In genomic region chr2:26792720-26793119, GRCh38 we compare ENCODE assay signal across 19 cellular contexts. TPM values are rescaled to one million over a fixed set of nuclear protein-coding genes. Genes with fewer than 3 reads are reported as not detected.
"Had no signal": no experiment of that assay in that cellular context is flagged by ENCODE, and none has a peak within 500 bp of the region (broad histone marks: within the 10 kb centered on the region; RNA-seq: fewer than 3 reads in every experiment).

No MANE protein-coding gene starts in this region.

- H3K36me3 ChIP-seq: colonic mucosa, gastroesophageal sphincter, pancreas, thoracic aorta, upper lobe of right lung had no signal

- H3K27me3 Mint-ChIP-seq: activated CD4-positive, alpha-beta T cell treated with anti-CD3 and anti-CD28 coated beads, Interleukin-2, amount 10 ng/mL, durations not matched to agents 24 days and 14 days had no signal

- H3K9me3 ChIP-seq: colonic mucosa, left lung, pancreas, thoracic aorta, upper lobe of right lung had no signal

- H3K4me1 ChIP-seq: colonic mucosa, gastroesophageal sphincter, left lung, pancreas, upper lobe of right lung had no signal

- DNase-seq: activated CD4-positive, alpha-beta T cell treated with anti-CD3 and anti-CD28 coated beads, Interleukin-2, amount 10 ng/mL, durations not matched to agents 24 days and 14 days; activated CD4-positive, CD25-positive, alpha-beta regulatory T cell; activated CD8-positive, alpha-beta memory T cell treated with anti-CD3 and anti-CD28 coated beads for 24 hours; activated naive CD4-positive, alpha-beta T cell treated with anti-CD3 and anti-CD28 coated beads for 36 hours; central memory CD4-positive, alpha-beta T cell; colonic mucosa; effector memory CD4-positive, alpha-beta T cell; left lung; pancreas; SHP77; stimulated activated CD4-positive, alpha-beta T cell treated with anti-CD3 and anti-CD28 coated beads, Interleukin-12 subunit alpha, Interleukin-12 subunit beta, amount 100 ng/mL, for 4 hours; stimulated activated CD4-positive, alpha-beta T cell treated with anti-CD3 and anti-CD28 coated beads, Interleukin-2, amount 100 ng/mL, for 24 hours; upper lobe of right lung had no signal

- H3K27ac ChIP-seq: colonic mucosa, gastroesophageal sphincter, left lung, pancreas, thoracic aorta, upper lobe of right lung had no signal

- H3K4me3 Mint-ChIP-seq: activated CD4-positive, alpha-beta T cell treated with anti-CD3 and anti-CD28 coated beads, Interleukin-2, amount 10 ng/mL, durations not matched to agents 24 days and 14 days; activated naive CD4-positive, alpha-beta T cell treated with anti-CD3 and anti-CD28 coated beads for 36 hours; activated T-helper 17 cell treated with anti-CD3 and anti-CD28 coated beads, Interleukin-2, amount 50 U/mL, for 72 hours; nephron had no signal

- H3K27ac Mint-ChIP-seq: activated CD4-positive, alpha-beta T cell treated with anti-CD3 and anti-CD28 coated beads, Interleukin-2, amount 10 ng/mL, durations not matched to agents 24 days and 14 days; activated naive CD4-positive, alpha-beta T cell treated with anti-CD3 and anti-CD28 coated beads for 36 hours; activated T-helper 17 cell treated with anti-CD3 and anti-CD28 coated beads, Interleukin-2, amount 50 U/mL, for 72 hours; nephron had no signal

- H3K27me3 ChIP-seq: colonic mucosa, left lung, pancreas, upper lobe of right lung had no signal

- ATAC-seq: activated T-helper 17 cell treated with anti-CD3 and anti-CD28 coated beads, Interleukin-2, amount 50 U/mL, for 72 hours; gastroesophageal sphincter; left lung; pancreas; upper lobe of right lung had no signal

- H3K4me3 ChIP-seq: colonic mucosa, gastroesophageal sphincter, left lung, pancreas, thoracic aorta, upper lobe of right lung had no signal

RNA-seq across cellular contexts. Expression of gene CENPA, which starts 6.9 kb away (rescaled TPM):
- total RNA-seq: gastroesophageal sphincter, thoracic aorta had no signal

RNA-seq across cellular contexts. Expression of gene DPYSL5, which starts 55.2 kb away (rescaled TPM):
- total RNA-seq: activated CD4-positive, alpha-beta T cell treated with anti-CD3 and anti-CD28 coated beads, Interleukin-2, amount 10 ng/mL, durations not matched to agents 24 days and 14 days; activated T-helper 17 cell treated with anti-CD3 and anti-CD28 coated beads, Interleukin-2, amount 50 U/mL, for 72 hours; fibroblast of lung; left lung; T-helper 2 cell treated with Interferon-gamma antibody and Interleukin-4, amounts not matched to agents 100 ng/mL and 5 ng/mL, for 36 hours; thoracic aorta; upper lobe of right lung had no signal
